1 cellular context compared by ENCODE assay signal in the genomic region with DNA sequence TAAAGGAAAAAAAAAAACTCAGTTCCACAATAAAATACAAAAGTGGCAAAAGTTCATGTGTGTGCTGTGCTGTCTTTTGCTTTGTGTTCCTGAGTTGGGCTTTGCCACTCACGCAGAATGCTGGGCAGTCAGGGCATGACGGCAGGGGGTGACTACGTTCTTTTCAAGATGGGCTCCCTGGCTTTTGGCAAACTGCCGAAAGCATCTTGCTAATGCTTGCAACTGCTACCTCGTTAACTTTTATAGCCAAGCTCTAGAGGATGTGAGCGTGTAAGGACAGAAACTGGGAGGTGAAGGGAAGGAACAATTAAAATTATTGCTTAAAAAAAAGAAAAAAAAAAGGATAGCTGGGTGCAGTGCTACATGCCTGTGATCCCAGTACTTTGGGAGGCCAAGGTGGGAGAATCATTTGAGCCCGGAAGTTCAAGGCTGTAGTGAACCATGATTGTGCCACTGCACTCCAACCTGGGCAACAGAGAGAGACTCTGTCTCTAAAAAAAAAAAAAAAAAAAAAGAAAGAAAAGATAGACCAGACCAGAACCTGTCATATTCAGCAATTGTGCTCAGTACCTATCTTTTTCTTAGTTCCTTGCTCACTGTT.
TF ChIP-seq lines count a peak whose summit lies in the region.

No MANE protein-coding gene starts in this region.

TF ChIP-seq in HEK293, 187 proteins besides CTCF, POLR2A, EP300 and RAD21 (continued from another document and continues in another):
- TF ChIP-seq, protein P1, sequence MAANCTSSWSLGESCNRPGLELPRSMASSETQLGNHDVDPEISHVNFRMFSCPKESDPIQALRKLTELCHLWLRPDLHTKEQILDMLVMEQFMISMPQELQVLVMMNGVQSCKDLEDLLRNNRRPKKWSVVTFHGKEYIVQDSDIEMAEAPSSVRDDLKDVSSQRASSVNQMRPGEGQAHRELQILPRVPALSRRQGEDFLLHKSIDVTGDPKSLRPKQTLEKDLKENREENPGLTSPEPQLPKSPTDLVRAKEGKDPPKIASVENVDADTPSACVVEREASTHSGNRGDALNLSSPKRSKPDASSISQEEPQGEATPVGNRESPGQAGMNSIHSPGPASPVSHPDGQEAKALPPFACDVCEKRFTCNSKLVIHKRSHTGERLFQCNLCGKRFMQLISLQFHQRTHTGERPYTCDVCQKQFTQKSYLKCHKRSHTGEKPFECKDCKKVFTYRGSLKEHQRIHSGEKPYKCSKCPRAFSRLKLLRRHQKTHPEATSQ (tag by site-specific recombination; IDR thresholded peaks at IDR 0.05), result no peak
- TF ChIP-seq ZNF843 (tag by site-specific recombination; IDR thresholded peaks at IDR 0.05), result peak; percentile 78
- TF ChIP-seq SCRT2 (tag by site-specific recombination; IDR thresholded peaks at IDR 0.05), result no peak
- no peak for TF ChIP-seq SP3 (tag by site-specific recombination; IDR thresholded peaks at IDR 0.05)
- TF ChIP-seq, protein P2, sequence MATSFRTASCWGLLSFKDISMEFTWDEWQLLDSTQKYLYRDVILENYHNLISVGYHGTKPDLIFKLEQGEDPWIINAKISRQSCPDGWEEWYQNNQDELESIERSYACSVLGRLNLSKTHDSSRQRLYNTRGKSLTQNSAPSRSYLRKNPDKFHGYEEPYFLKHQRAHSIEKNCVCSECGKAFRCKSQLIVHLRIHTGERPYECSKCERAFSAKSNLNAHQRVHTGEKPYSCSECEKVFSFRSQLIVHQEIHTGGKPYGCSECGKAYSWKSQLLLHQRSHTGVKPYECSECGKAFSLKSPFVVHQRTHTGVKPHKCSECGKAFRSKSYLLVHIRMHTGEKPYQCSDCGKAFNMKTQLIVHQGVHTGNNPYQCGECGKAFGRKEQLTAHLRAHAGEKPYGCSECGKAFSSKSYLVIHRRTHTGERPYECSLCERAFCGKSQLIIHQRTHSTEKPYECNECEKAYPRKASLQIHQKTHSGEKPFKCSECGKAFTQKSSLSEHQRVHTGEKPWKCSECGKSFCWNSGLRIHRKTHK (tag by site-specific recombination; IDR thresholded peaks at IDR 0.05), result no peak
- TF ChIP-seq SETDB1 (IDR thresholded peaks at IDR 0.05; ENCODE audit: insufficient read length, low read length), result no peak
- no peak for TF ChIP-seq MEIS1 (CRISPR knock-in tag; IDR thresholded peaks at IDR 0.05; ENCODE audit: borderline replicate concordance)
- TF ChIP-seq, protein P3, sequence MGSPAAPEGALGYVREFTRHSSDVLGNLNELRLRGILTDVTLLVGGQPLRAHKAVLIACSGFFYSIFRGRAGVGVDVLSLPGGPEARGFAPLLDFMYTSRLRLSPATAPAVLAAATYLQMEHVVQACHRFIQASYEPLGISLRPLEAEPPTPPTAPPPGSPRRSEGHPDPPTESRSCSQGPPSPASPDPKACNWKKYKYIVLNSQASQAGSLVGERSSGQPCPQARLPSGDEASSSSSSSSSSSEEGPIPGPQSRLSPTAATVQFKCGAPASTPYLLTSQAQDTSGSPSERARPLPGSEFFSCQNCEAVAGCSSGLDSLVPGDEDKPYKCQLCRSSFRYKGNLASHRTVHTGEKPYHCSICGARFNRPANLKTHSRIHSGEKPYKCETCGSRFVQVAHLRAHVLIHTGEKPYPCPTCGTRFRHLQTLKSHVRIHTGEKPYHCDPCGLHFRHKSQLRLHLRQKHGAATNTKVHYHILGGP (tag by site-specific recombination; IDR thresholded peaks at IDR 0.05), result no peak
- TF ChIP-seq ZNF501 (tag by site-specific recombination; IDR thresholded peaks at IDR 0.05), result no peak
- TF ChIP-seq ZNF654 (tag by site-specific recombination; IDR thresholded peaks at IDR 0.05; ENCODE audit: low read depth), result peak; percentile 39
- TF ChIP-seq MYNN (tag by site-specific recombination; IDR thresholded peaks at IDR 0.05; ENCODE audit: borderline replicate concordance), result no peak
- TF ChIP-seq, protein P4, sequence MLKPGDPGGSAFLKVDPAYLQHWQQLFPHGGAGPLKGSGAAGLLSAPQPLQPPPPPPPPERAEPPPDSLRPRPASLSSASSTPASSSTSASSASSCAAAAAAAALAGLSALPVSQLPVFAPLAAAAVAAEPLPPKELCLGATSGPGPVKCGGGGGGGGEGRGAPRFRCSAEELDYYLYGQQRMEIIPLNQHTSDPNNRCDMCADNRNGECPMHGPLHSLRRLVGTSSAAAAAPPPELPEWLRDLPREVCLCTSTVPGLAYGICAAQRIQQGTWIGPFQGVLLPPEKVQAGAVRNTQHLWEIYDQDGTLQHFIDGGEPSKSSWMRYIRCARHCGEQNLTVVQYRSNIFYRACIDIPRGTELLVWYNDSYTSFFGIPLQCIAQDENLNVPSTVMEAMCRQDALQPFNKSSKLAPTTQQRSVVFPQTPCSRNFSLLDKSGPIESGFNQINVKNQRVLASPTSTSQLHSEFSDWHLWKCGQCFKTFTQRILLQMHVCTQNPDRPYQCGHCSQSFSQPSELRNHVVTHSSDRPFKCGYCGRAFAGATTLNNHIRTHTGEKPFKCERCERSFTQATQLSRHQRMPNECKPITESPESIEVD (tag by site-specific recombination; IDR thresholded peaks at IDR 0.05), result peak; percentile 72
- TF ChIP-seq GLI4 (tag by site-specific recombination; IDR thresholded peaks at IDR 0.05), result no peak
- no peak for TF ChIP-seq ZNF529 (tag by site-specific recombination; IDR thresholded peaks at IDR 0.05; ENCODE audit: insufficient replicate concordance)
- no peak for TF ChIP-seq ZNF155 (tag by site-specific recombination; IDR thresholded peaks at IDR 0.05)
- no peak for TF ChIP-seq ZNF707 (tag by site-specific recombination; IDR thresholded peaks at IDR 0.05)
- TF ChIP-seq ZNF621 (tag by site-specific recombination; IDR thresholded peaks at IDR 0.05), result no peak
- TF ChIP-seq FEZF1 (tag by site-specific recombination; IDR thresholded peaks at IDR 0.05), result peak; percentile 88
- no peak for TF ChIP-seq ZNF394 (tag by site-specific recombination; IDR thresholded peaks at IDR 0.05; ENCODE audit: borderline replicate concordance)
- TF ChIP-seq ZNF341 (tag by site-specific recombination; IDR thresholded peaks at IDR 0.05; ENCODE audit: low read depth), result no peak
- no peak for TF ChIP-seq ZNF677 (tag by site-specific recombination; IDR thresholded peaks at IDR 0.05)
- TF ChIP-seq MZF1 (tag by site-specific recombination; IDR thresholded peaks at IDR 0.05; ENCODE audit: borderline replicate concordance), result 0 out of 2 replicates have a peak, but pooled peaks have one; percentile 19
- TF ChIP-seq GLIS2 (tag by site-specific recombination; IDR thresholded peaks at IDR 0.05), result peak; percentile 45
- no peak for TF ChIP-seq PRDM1 (tag by site-specific recombination; IDR thresholded peaks at IDR 0.05)
- TF ChIP-seq ZFP3 (tag by site-specific recombination; IDR thresholded peaks at IDR 0.05; ENCODE audit: low read depth), result no peak
- TF ChIP-seq ZBTB20 (tag by site-specific recombination; IDR thresholded peaks at IDR 0.05), result no peak
- TF ChIP-seq, protein P5, sequence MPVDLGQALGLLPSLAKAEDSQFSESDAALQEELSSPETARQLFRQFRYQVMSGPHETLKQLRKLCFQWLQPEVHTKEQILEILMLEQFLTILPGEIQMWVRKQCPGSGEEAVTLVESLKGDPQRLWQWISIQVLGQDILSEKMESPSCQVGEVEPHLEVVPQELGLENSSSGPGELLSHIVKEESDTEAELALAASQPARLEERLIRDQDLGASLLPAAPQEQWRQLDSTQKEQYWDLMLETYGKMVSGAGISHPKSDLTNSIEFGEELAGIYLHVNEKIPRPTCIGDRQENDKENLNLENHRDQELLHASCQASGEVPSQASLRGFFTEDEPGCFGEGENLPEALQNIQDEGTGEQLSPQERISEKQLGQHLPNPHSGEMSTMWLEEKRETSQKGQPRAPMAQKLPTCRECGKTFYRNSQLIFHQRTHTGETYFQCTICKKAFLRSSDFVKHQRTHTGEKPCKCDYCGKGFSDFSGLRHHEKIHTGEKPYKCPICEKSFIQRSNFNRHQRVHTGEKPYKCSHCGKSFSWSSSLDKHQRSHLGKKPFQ (tag by site-specific recombination; IDR thresholded peaks at IDR 0.05), result peak; percentile 38; the same call in 1 of the 2 replicates
- TF ChIP-seq KLF9 (tag by site-specific recombination; IDR thresholded peaks at IDR 0.05; ENCODE audit: low read depth), result no peak
- no peak for TF ChIP-seq BCL11A (tag by site-specific recombination; IDR thresholded peaks at IDR 0.05; ENCODE audit: low read depth)
- TF ChIP-seq, protein P6, sequence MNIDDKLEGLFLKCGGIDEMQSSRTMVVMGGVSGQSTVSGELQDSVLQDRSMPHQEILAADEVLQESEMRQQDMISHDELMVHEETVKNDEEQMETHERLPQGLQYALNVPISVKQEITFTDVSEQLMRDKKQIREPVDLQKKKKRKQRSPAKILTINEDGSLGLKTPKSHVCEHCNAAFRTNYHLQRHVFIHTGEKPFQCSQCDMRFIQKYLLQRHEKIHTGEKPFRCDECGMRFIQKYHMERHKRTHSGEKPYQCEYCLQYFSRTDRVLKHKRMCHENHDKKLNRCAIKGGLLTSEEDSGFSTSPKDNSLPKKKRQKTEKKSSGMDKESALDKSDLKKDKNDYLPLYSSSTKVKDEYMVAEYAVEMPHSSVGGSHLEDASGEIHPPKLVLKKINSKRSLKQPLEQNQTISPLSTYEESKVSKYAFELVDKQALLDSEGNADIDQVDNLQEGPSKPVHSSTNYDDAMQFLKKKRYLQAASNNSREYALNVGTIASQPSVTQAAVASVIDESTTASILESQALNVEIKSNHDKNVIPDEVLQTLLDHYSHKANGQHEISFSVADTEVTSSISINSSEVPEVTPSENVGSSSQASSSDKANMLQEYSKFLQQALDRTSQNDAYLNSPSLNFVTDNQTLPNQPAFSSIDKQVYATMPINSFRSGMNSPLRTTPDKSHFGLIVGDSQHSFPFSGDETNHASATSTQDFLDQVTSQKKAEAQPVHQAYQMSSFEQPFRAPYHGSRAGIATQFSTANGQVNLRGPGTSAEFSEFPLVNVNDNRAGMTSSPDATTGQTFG (tag by site-specific recombination; IDR thresholded peaks at IDR 0.05; ENCODE audit: borderline replicate concordance), result no peak
- TF ChIP-seq WT1 (tag by site-specific recombination; IDR thresholded peaks at IDR 0.05), result peak; percentile 90
- TF ChIP-seq, protein P7, sequence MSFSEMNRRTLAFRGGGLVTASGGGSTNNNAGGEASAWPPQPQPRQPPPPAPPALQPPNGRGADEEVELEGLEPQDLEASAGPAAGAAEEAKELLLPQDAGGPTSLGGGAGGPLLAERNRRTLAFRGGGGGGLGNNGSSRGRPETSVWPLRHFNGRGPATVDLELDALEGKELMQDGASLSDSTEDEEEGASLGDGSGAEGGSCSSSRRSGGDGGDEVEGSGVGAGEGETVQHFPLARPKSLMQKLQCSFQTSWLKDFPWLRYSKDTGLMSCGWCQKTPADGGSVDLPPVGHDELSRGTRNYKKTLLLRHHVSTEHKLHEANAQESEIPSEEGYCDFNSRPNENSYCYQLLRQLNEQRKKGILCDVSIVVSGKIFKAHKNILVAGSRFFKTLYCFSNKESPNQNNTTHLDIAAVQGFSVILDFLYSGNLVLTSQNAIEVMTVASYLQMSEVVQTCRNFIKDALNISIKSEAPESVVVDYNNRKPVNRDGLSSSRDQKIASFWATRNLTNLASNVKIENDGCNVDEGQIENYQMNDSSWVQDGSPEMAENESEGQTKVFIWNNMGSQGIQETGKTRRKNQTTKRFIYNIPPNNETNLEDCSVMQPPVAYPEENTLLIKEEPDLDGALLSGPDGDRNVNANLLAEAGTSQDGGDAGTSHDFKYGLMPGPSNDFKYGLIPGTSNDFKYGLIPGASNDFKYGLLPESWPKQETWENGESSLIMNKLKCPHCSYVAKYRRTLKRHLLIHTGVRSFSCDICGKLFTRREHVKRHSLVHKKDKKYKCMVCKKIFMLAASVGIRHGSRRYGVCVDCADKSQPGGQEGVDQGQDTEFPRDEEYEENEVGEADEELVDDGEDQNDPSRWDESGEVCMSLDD (tag by site-specific recombination; IDR thresholded peaks at IDR 0.05), result no peak
- TF ChIP-seq, protein P8, sequence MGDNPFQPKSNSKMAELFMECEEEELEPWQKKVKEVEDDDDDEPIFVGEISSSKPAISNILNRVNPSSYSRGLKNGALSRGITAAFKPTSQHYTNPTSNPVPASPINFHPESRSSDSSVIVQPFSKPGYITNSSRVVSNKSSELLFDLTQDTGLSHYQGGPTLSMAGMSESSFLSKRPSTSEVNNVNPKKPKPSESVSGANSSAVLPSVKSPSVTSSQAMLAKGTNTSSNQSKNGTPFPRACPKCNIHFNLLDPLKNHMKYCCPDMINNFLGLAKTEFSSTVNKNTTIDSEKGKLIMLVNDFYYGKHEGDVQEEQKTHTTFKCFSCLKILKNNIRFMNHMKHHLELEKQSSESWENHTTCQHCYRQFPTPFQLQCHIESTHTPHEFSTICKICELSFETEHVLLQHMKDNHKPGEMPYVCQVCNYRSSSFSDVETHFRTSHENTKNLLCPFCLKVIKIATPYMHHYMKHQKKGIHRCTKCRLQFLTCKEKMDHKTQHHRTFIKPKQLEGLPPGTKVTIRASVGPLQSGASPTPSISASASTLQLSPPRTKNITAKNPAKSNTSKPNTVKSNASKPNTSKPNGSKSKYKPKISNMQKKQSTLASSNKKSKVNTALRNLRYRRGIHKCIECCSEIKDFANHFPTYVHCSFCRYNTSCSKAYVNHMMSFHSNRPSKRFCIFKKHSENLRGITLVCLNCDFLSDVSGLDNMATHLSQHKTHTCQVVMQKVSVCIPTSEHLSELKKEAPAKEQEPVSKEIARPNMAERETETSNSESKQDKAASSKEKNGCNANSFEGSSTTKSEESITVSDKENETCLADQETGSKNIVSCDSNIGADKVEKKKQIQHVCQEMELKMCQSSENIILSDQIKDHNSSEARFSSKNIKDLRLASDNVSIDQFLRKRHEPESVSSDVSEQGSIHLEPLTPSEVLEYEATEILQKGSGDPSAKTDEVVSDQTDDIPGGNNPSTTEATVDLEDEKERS (tag by site-specific recombination; IDR thresholded peaks at IDR 0.05), result no peak
- TF ChIP-seq, protein P9, sequence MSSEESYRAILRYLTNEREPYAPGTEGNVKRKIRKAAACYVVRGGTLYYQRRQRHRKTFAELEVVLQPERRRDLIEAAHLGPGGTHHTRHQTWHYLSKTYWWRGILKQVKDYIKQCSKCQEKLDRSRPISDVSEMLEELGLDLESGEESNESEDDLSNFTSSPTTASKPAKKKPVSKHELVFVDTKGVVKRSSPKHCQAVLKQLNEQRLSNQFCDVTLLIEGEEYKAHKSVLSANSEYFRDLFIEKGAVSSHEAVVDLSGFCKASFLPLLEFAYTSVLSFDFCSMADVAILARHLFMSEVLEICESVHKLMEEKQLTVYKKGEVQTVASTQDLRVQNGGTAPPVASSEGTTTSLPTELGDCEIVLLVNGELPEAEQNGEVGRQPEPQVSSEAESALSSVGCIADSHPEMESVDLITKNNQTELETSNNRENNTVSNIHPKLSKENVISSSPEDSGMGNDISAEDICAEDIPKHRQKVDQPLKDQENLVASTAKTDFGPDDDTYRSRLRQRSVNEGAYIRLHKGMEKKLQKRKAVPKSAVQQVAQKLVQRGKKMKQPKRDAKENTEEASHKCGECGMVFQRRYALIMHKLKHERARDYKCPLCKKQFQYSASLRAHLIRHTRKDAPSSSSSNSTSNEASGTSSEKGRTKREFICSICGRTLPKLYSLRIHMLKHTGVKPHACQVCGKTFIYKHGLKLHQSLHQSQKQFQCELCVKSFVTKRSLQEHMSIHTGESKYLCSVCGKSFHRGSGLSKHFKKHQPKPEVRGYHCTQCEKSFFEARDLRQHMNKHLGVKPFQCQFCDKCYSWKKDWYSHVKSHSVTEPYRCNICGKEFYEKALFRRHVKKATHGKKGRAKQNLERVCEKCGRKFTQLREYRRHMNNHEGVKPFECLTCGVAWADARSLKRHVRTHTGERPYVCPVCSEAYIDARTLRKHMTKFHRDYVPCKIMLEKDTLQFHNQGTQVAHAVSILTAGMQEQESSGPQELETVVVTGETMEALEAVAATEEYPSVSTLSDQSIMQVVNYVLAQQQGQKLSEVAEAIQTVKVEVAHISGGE (tag by site-specific recombination; conservative IDR thresholded peaks at IDR 0.05; ENCODE audit: low read depth), result no peak
- no peak for TF ChIP-seq ZNF530 (tag by site-specific recombination; IDR thresholded peaks at IDR 0.05; ENCODE audit: low read depth)
- TF ChIP-seq ZNF121 (tag by site-specific recombination; IDR thresholded peaks at IDR 0.05), result no peak
- no peak; the same call in 1 of the 2 replicates for TF ChIP-seq ZNF335 (tag by site-specific recombination; conservative IDR thresholded peaks at IDR 0.05)
